ENCODE assay signal across 8 cellular contexts in the genomic region with DNA sequence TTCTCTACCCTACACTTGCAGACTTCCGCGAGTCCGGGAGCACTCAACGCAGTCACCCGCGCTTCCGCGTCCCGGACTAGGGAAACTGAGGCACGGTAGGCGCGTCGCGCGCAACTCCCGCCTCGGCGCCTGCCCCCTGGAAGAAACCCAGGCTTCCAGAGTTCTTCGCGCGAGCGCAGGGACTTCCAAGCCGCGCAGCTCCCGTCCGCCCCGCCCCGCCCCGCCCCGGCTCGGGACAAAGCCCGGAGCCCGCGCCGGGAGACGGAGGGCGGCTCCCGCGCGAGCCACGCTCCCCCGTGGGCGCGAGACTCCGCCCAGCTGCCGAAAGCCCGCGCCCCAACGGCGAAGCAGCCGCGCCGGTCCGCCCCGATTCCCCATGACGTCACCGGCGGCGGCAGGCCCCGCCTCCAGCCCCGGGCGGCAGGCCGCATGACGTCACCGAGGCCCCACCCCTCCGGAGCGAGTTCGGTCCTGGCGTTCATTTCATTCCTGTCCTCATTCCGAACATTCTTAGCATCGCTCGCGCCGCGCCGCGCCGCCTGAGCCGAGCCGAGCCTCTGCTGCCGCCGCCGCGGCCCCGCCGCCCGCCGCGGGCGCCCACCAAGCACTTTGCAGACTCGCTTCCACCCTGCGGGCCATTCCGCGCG. TPM values are rescaled to one million over a fixed set of nuclear protein-coding genes. Genes with fewer than 3 reads are reported as not detected.
A peak's percentile ranks its signal among the peaks of the same experiment; 100 is the strongest.
DNase-seq lines count a peak whose midpoint lies in the region; ATAC-seq, FAIRE-seq and TF ChIP-seq lines count a peak whose summit lies in the region.

A gene (plus strand): TSS at position 498 of the 647 bp plus-strand sequence.

- peak within 1 kb of the TSS; percentile 90 for H3K4me2 ChIP-seq in A549

- H3K4me1 ChIP-seq in A549: peaks cover 24% of the 10 kb centered on the region

- peak within 1 kb of the TSS; percentile 98 for H3K27ac ChIP-seq in A549

- H3K4me3 ChIP-seq in A549 (peak within 1 kb of the TSS; percentile 90), lower leg skin (ENCODE audit: low read depth, poor library complexity, severe bottlenecking) (peak within 1 kb of the TSS; percentile 87)

- peak; percentile 54 for TF ChIP-seq POLR2A in A549 (IDR thresholded peaks at IDR 0.05; ENCODE audit: low read length)
- no peak for TF ChIP-seq POLR2A in lower leg skin (IDR thresholded peaks at IDR 0.05)

- ATAC-seq in A549 (peak; percentile 89), GM19023 (IDR thresholded peaks at IDR 0.05; ENCODE audit: unreplicated experiment) (peak; percentile 73), HG03354 (IDR thresholded peaks at IDR 0.05; ENCODE audit: poor library complexity, severe bottlenecking, unreplicated experiment) (peak; percentile 90)

- peak in 1 of 2 experiments; percentile 48; a peak in 4 of 5 replicates for TF ChIP-seq RAD21 in A549 (conservative IDR thresholded peaks at IDR 0.05 in 1 of 2, IDR thresholded peaks at IDR 0.05 in 1 of 2)

- 0% methylated on average over 13 of the region's 95 CpGs for WGBS in A549 (ENCODE audit: missing lambda C conversion rate)
- WGBS in lower leg skin, 2 donors: 0 to 1% methylated on average over 53 to 88 of the region's 95 CpGs

- FAIRE-seq in A549 (lab: Jason Lieb, UNC): no peak

- TF ChIP-seq CTCF in A549 (IDR thresholded peaks at IDR 0.05) (no peak), lower leg skin (IDR thresholded peaks at IDR 0.05) (no peak)

- no peaks in the 10 kb centered on the region for H3K9me3 ChIP-seq in A549

- DNase-seq in A549 (ENCODE audit: low read depth in 1 of 2, low spot score in 1 of 2) (peak; percentile 85 to 95), NCI-H524 (lab: John Stamatoyannopoulos, UW) (peak; percentile 52 to 84), ecto neural progenitor cell (ENCODE audit: low spot score) (peak; percentile 99), lower leg skin (ENCODE audit: low spot score in 2 of 2) (peak; percentile 93 to 99)
- DNase-seq in activated CD8-positive, alpha-beta memory T cell treated with anti-CD3 and anti-CD28 coated beads for 1 hour (ENCODE audit: extremely low read depth in 1 of 2, low read depth in 1 of 2): peak; percentile 69 to 71
- DNase-seq in stimulated activated CD4-positive, alpha-beta T cell treated with anti-CD3 and anti-CD28 coated beads, Interleukin-4, amount 100 ng/mL, for 1 hour: peak; percentile 87

- peak; percentile 22 to 91; a peak in 3 of 5 replicates for TF ChIP-seq EP300 in A549 (IDR thresholded peaks at IDR 0.05)

- POLR2A ChIA-PET in A549 (lab: Yijun Ruan, JAX): interaction anchor here (0.8 to 1.8 kb wide), 4 partner anchors 10 to 96 kb away, joined by 3 to 9 read pairs (median 4); no protein-coding TSS in a partner anchor

- CTCF ChIA-PET in A549 (lab: Yijun Ruan, JAX): interaction anchor here (0.8 kb wide), 2 partner anchors 74 to 214 kb away, joined by 3 to 5 read pairs; no protein-coding TSS in a partner anchor

- intact Hi-C loops in lower leg skin (cut with DNase I; ENCODE audit: low total_unique reads): loop anchor here (10.0 kb wide), 1 partner anchor 131 kb away; no protein-coding TSS in a partner anchor

TF ChIP-seq in A549, 52 proteins besides CTCF, POLR2A, EP300 and RAD21 (continues in another document):
- TF ChIP-seq HOXB5 (CRISPR knock-in tag; IDR thresholded peaks at IDR 0.05): peak; percentile 58; the same call in 1 of the 2 replicates
- TF ChIP-seq, protein P1, sequence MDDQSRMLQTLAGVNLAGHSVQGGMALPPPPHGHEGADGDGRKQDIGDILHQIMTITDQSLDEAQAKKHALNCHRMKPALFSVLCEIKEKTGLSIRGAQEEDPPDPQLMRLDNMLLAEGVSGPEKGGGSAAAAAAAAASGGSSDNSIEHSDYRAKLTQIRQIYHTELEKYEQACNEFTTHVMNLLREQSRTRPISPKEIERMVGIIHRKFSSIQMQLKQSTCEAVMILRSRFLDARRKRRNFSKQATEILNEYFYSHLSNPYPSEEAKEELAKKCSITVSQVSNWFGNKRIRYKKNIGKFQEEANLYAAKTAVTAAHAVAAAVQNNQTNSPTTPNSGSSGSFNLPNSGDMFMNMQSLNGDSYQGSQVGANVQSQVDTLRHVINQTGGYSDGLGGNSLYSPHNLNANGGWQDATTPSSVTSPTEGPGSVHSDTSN (IDR thresholded peaks at IDR 0.05): peak; percentile 56; the same call in 1 of the 2 replicates
- no peak for TF ChIP-seq MAFK (IDR thresholded peaks at IDR 0.05; ENCODE audit: partially characterized antibody)
- TF ChIP-seq CBX2 (IDR thresholded peaks at IDR 0.05; ENCODE audit: borderline replicate concordance, low read depth): no peak
- no peak for TF ChIP-seq CBX8 (IDR thresholded peaks at IDR 0.05)
- TF ChIP-seq ZNF302 (CRISPR knock-in tag; IDR thresholded peaks at IDR 0.05): no peak
- TF ChIP-seq ZC3H11A (IDR thresholded peaks at IDR 0.05): no peak
- TF ChIP-seq, protein P2, sequence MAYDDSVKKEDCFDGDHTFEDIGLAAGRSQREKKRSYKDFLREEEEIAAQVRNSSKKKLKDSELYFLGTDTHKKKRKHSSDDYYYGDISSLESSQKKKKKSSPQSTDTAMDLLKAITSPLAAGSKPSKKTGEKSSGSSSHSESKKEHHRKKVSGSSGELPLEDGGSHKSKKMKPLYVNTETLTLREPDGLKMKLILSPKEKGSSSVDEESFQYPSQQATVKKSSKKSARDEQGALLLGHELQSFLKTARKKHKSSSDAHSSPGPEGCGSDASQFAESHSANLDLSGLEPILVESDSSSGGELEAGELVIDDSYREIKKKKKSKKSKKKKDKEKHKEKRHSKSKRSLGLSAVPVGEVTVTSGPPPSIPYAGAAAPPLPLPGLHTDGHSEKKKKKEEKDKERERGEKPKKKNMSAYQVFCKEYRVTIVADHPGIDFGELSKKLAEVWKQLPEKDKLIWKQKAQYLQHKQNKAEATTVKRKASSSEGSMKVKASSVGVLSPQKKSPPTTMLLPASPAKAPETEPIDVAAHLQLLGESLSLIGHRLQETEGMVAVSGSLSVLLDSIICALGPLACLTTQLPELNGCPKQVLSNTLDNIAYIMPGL (CRISPR knock-in tag; IDR thresholded peaks at IDR 0.05; ENCODE audit: borderline replicate concordance): no peak
- no peak for TF ChIP-seq FOSB (CRISPR knock-in tag; IDR thresholded peaks at IDR 0.05)
- TF ChIP-seq CHD4 (IDR thresholded peaks at IDR 0.05; ENCODE audit: borderline replicate concordance): peak; percentile 84; the same call in 1 of the 2 replicates
- no peak for TF ChIP-seq BHLHE40 (IDR thresholded peaks at IDR 0.05; ENCODE audit: low read depth, low read length)
- TF ChIP-seq, protein P3, sequence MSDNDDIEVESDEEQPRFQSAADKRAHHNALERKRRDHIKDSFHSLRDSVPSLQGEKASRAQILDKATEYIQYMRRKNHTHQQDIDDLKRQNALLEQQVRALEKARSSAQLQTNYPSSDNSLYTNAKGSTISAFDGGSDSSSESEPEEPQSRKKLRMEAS (IDR thresholded peaks at IDR 0.05): peak; percentile 63
- TF ChIP-seq NFE2L2 (conservative IDR thresholded peaks at IDR 0.05; ENCODE audit: low read length): no peak
- TF ChIP-seq POLR2AphosphoS2 (conservative IDR thresholded peaks at IDR 0.05; ENCODE audit: low read length): no peak
- TF ChIP-seq, protein P4, sequence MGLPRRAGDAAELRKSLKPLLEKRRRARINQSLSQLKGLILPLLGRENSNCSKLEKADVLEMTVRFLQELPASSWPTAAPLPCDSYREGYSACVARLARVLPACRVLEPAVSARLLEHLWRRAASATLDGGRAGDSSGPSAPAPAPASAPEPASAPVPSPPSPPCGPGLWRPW (IDR thresholded peaks at IDR 0.05): no peak
- TF ChIP-seq NPAS2 (CRISPR knock-in tag; IDR thresholded peaks at IDR 0.05; ENCODE audit: borderline replicate concordance): no peak
- TF ChIP-seq CHD2 (IDR thresholded peaks at IDR 0.05; ENCODE audit: low read length, partially characterized antibody): peak; percentile 17
- TF ChIP-seq ZFP36 (IDR thresholded peaks at IDR 0.05; ENCODE audit: borderline replicate concordance, partially characterized antibody): no peak
- TF ChIP-seq RNF2 (IDR thresholded peaks at IDR 0.05; ENCODE audit: borderline replicate concordance, low read depth): no peak
- no peak for TF ChIP-seq FOSL2 (IDR thresholded peaks at IDR 0.05)
- TF ChIP-seq FOSL2 (CRISPR knock-in tag; IDR thresholded peaks at IDR 0.05): peak; percentile 99
- TF ChIP-seq HEYL (CRISPR knock-in tag; IDR thresholded peaks at IDR 0.05): no peak
- TF ChIP-seq KDM1A (IDR thresholded peaks at IDR 0.05; ENCODE audit: low read depth): no peak
- TF ChIP-seq RARB (CRISPR knock-in tag; IDR thresholded peaks at IDR 0.05): no peak
- TF ChIP-seq SREBF2 (IDR thresholded peaks at IDR 0.05): no peak
- peak; percentile 60 to 96; a peak in 4 of 5 replicates for TF ChIP-seq JUN (IDR thresholded peaks at IDR 0.05)
- TF ChIP-seq, protein P5, sequence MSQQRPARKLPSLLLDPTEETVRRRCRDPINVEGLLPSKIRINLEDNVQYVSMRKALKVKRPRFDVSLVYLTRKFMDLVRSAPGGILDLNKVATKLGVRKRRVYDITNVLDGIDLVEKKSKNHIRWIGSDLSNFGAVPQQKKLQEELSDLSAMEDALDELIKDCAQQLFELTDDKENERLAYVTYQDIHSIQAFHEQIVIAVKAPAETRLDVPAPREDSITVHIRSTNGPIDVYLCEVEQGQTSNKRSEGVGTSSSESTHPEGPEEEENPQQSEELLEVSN (IDR thresholded peaks at IDR 0.05; ENCODE audit: borderline replicate concordance, low read depth): peak; percentile 40; the same call in 1 of the 2 replicates
- TF ChIP-seq TFCP2L1 (CRISPR knock-in tag; IDR thresholded peaks at IDR 0.05): peak; percentile 77; the same call in 1 of the 2 replicates
- TF ChIP-seq HOXB13 (CRISPR knock-in tag; IDR thresholded peaks at IDR 0.05; ENCODE audit: low read depth): no peak
- TF ChIP-seq EHMT2 (IDR thresholded peaks at IDR 0.05; ENCODE audit: low read depth): no peak
- TF ChIP-seq HDAC2 (IDR thresholded peaks at IDR 0.05): no peak

RNA-seq across cellular contexts. Expression of the gene that starts here (rescaled TPM):
- polyA plus RNA-seq in A549 (2011; rRNA removed): 110 and 112 TPM in 2 replicates
- polyA plus RNA-seq in A549 (2012; cell fraction: cytosol; rRNA removed): 29.0 and 41.5 TPM in 2 replicates
- 45.0 and 63.7 TPM in 2 replicates for polyA plus RNA-seq in A549 (2012; cell fraction: nucleus; rRNA removed)
- 110 to 116 TPM (median 111 TPM) in 3 replicates for polyA plus RNA-seq in A549 (2017; fragmentation: RNase III; extraction: RNeasy Plus Mini Kit Qiagen cat#74134 plus additional on column Dnase treatment)
- polyA minus RNA-seq in A549 (2011; rRNA and poly(A)+ RNA removed): 144 and 157 TPM in 2 replicates
- 10 to 100 TPM; 45.7 to 88.7 (median 71.4) TPM for total RNA-seq in lower leg skin

Comparison
In these comparisons a context has a peak if more than half of its experiments do, and no peak if none do; other contexts are left out.
1. Peak in every context shown above with its lines: DNase-seq, ATAC-seq, H3K4me3 ChIP-seq and H3K27ac ChIP-seq.